ENCODE assay signal across 28 cellular contexts in genomic region chr5:103821361-103821760, GRCh38.
"Had no signal": no experiment of that assay in that cellular context is flagged by ENCODE, and none has a peak within 500 bp of the region (broad histone marks: within the 10 kb centered on the region; RNA-seq: fewer than 3 reads in every experiment).

No MANE protein-coding gene starts in this region.

- H3K4me2 ChIP-seq: hepatocyte had no signal

- H3K9me3 ChIP-seq: gastroesophageal sphincter, heart left ventricle, mucosa of descending colon, ovary, psoas muscle, sigmoid colon, stomach, thyroid gland had no signal

- H3K79me2 ChIP-seq: hepatocyte had no signal

- H3K36me3 ChIP-seq: gastroesophageal sphincter, heart left ventricle, ovary, sigmoid colon, stomach, thyroid gland had no signal

- H2AFZ ChIP-seq: hepatocyte had no signal

- H3K4me3 ChIP-seq: dorsolateral prefrontal cortex, gastroesophageal sphincter, heart left ventricle, hepatocyte, lung, mucosa of descending colon, ovary, psoas muscle, sigmoid colon, stomach, thyroid gland had no signal

- H3K4me1 ChIP-seq: foreskin keratinocyte, gastroesophageal sphincter, heart left ventricle, psoas muscle, sigmoid colon, stomach, thyroid gland had no signal

- ATAC-seq: esophagus mucosa; foreskin keratinocyte; gastroesophageal sphincter; heart left ventricle; left lobe of liver; mucosa of descending colon; naive thymus-derived CD4-positive, alpha-beta T cell; psoas muscle; right cardiac atrium; stimulated activated effector memory CD8-positive, alpha-beta T cell treated with anti-CD3 and anti-CD28 coated beads, Interleukin-12 subunit alpha, Interleukin-12 subunit beta, amount 100 ng/mL, for 72 hours had no signal

- H3K27ac Mint-ChIP-seq: mesothelial cell of epicardium; naive thymus-derived CD4-positive, alpha-beta T cell; nephron; stimulated activated effector memory CD8-positive, alpha-beta T cell treated with anti-CD3 and anti-CD28 coated beads, Interleukin-12 subunit alpha, Interleukin-12 subunit beta, amount 100 ng/mL, for 72 hours; type B pancreatic cell had no signal

- H3K27ac ChIP-seq: dorsolateral prefrontal cortex, epithelial cell of prostate, foreskin keratinocyte, gastroesophageal sphincter, heart left ventricle, hepatocyte, ovary, psoas muscle, sigmoid colon, stomach, thyroid gland had no signal

- H3K4me1 Mint-ChIP-seq: mesothelial cell of epicardium; naive thymus-derived CD4-positive, alpha-beta T cell; nephron; stimulated activated effector memory CD8-positive, alpha-beta T cell treated with anti-CD3 and anti-CD28 coated beads, Interleukin-12 subunit alpha, Interleukin-12 subunit beta, amount 100 ng/mL, for 72 hours had no signal

- H3K27me3 ChIP-seq: dorsolateral prefrontal cortex, foreskin keratinocyte, gastroesophageal sphincter, heart left ventricle, hepatocyte, ovary, sigmoid colon, stomach, thyroid gland had no signal

- DNase-seq: dorsolateral prefrontal cortex; effector CD4-positive, alpha-beta T cell; foreskin keratinocyte; heart left ventricle; kidney; mesenchymal stem cell; mucosa of descending colon; naive thymus-derived CD4-positive, alpha-beta T cell; occipital lobe; ovary; psoas muscle; right cardiac atrium; sigmoid colon; stimulated activated CD4-positive, alpha-beta T cell treated with anti-CD3 and anti-CD28 coated beads, Interleukin-2, amount 100 ng/mL, for 24 hours; stimulated activated CD4-positive, alpha-beta T cell treated with anti-CD3 and anti-CD28 coated beads, Interleukin-4, amount 100 ng/mL, for 24 hours; stimulated activated naive CD4-positive, alpha-beta T cell treated with Interleukin-2 at 50 U/mL for 16 hours; stomach; thyroid gland had no signal

- H3K4me3 Mint-ChIP-seq: mesothelial cell of epicardium; naive thymus-derived CD4-positive, alpha-beta T cell; nephron; stimulated activated effector memory CD8-positive, alpha-beta T cell treated with anti-CD3 and anti-CD28 coated beads, Interleukin-12 subunit alpha, Interleukin-12 subunit beta, amount 100 ng/mL, for 72 hours; type B pancreatic cell had no signal

- H3K27me3 Mint-ChIP-seq: naive thymus-derived CD4-positive, alpha-beta T cell; type B pancreatic cell had no signal

- H3K36me3 Mint-ChIP-seq: mesothelial cell of epicardium; naive thymus-derived CD4-positive, alpha-beta T cell; stimulated activated effector memory CD8-positive, alpha-beta T cell treated with anti-CD3 and anti-CD28 coated beads, Interleukin-12 subunit alpha, Interleukin-12 subunit beta, amount 100 ng/mL, for 72 hours had no signal
